In the genomic region with DNA sequence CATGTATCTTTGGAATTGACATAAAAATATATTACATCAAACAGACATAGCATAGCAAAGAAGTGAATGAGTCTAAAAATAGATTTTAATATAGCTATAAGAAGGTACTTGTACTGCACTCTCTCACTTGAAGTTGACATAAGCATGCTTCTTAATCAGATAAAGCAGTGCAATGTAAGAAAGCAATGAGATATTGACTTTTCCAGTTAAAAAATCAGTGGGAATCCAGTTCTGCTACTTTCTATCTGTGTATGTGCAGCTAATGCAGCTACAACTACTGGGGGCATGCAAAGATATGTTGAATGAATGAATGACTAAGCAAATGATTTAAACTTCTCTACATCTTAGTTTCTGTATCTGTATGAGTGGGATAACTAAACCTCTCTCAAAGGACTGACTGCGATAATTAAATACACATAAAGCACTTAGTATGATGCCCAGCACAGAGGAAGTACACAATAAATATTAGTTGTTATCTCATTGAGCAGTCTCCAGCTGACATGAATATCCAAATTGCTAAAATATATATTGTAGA, we compare ENCODE assay signal across 20 cellular contexts. TPM values are rescaled to one million over a fixed set of nuclear protein-coding genes. Genes with fewer than 3 reads are reported as not detected.
DNase-seq lines count a peak whose midpoint lies in the region; ATAC-seq and TF ChIP-seq lines count a peak whose summit lies in the region.
"Had no signal": no experiment of that assay in that cellular context is flagged by ENCODE, and none has a peak within 500 bp of the region (broad histone marks: within the 10 kb centered on the region; RNA-seq: fewer than 3 reads in every experiment).

No MANE protein-coding gene starts in this region.

- H3K27me3 ChIP-seq in OCI-LY3 (ENCODE audit: low read depth, low read length) (no peaks in the 10 kb centered on the region), osteoblast (ENCODE audit: insufficient read depth, low read length) (no peaks in the 10 kb centered on the region), SJCRH30 (no peaks in the 10 kb centered on the region)
- H3K27me3 ChIP-seq: right atrium auricular region had no signal

- H3K27me3 Mint-ChIP-seq in activated T-cell treated with anti-CD3 and anti-CD28 coated beads, Interleukin-2, amount 50 U/mL, for 24 hours, result no peaks in the 10 kb centered on the region
- H3K27me3 Mint-ChIP-seq: activated CD4-positive, alpha-beta T cell treated with anti-CD3 and anti-CD28 coated beads, Interleukin-2, amount 10 ng/mL, durations not matched to agents 7 days and 5 days had no signal

- H4K20me1 ChIP-seq in OCI-LY3 (ENCODE audit: insufficient read depth, low read length) (no peaks in the 10 kb centered on the region), osteoblast (ENCODE audit: insufficient read depth, low read length) (peaks cover 5% of the 10 kb centered on the region)

- peak overlapping the region; percentile 4 for H3K27ac Mint-ChIP-seq in activated T-cell treated with anti-CD3 and anti-CD28 coated beads, Interleukin-2, amount 50 U/mL, for 24 hours
- H3K27ac Mint-ChIP-seq: activated CD4-positive, alpha-beta T cell treated with anti-CD3 and anti-CD28 coated beads, Interleukin-2, amount 10 ng/mL, durations not matched to agents 7 days and 5 days had no signal

- no peaks in the 10 kb centered on the region for H3K9me3 ChIP-seq in OCI-LY3 (ENCODE audit: insufficient read depth, low read length)
- no peaks in the 10 kb centered on the region for H3K9me3 ChIP-seq in osteoblast (ENCODE audit: low read depth, low read length)
- H3K9me3 ChIP-seq in SJCRH30 (replicated peaks), result no peaks in the 10 kb centered on the region
- H3K9me3 ChIP-seq: right atrium auricular region had no signal

- H3K36me3 Mint-ChIP-seq in activated T-cell treated with anti-CD3 and anti-CD28 coated beads, Interleukin-2, amount 50 U/mL, for 24 hours (ENCODE audit: low read depth), result peaks cover 75% of the 10 kb centered on the region

- H3K27ac ChIP-seq in OCI-LY3 (ENCODE audit: low read length), result peak overlapping the region; percentile 33; the same call in 1 of the 2 replicates
- no peak overlapping the region for H3K27ac ChIP-seq in osteoblast (ENCODE audit: low read depth, low read length)
- no peak overlapping the region for H3K27ac ChIP-seq in SJCRH30
- H3K27ac ChIP-seq: right atrium auricular region had no signal

- H3K79me2 ChIP-seq in OCI-LY3 (ENCODE audit: low read length), result no peaks in the 10 kb centered on the region; the same call in 1 of the 2 replicates
- H3K79me2 ChIP-seq in osteoblast (ENCODE audit: insufficient read depth, low read length), result peaks cover 17% of the 10 kb centered on the region

- no peaks in the 10 kb centered on the region for H3K9me3 Mint-ChIP-seq in activated T-cell treated with anti-CD3 and anti-CD28 coated beads, Interleukin-2, amount 50 U/mL, for 24 hours
- H3K9me3 Mint-ChIP-seq: activated CD4-positive, alpha-beta T cell treated with anti-CD3 and anti-CD28 coated beads, Interleukin-2, amount 10 ng/mL, durations not matched to agents 7 days and 5 days had no signal

- H3K4me3 ChIP-seq in OCI-LY3 (ENCODE audit: low read length) (no peak overlapping the region), osteoblast (ENCODE audit: insufficient read depth, low read length) (no peak overlapping the region), SJCRH30 (no peak overlapping the region)
- H3K4me3 ChIP-seq: right atrium auricular region had no signal

- no peak overlapping the region for H3K4me3 Mint-ChIP-seq in activated T-cell treated with anti-CD3 and anti-CD28 coated beads, Interleukin-2, amount 50 U/mL, for 24 hours
- H3K4me3 Mint-ChIP-seq: activated CD4-positive, alpha-beta T cell treated with anti-CD3 and anti-CD28 coated beads, Interleukin-2, amount 10 ng/mL, durations not matched to agents 7 days and 5 days had no signal

- peak overlapping the region; percentile 18 for H3K4me2 ChIP-seq in OCI-LY3 (ENCODE audit: low read length)
- H3K4me2 ChIP-seq in osteoblast (ENCODE audit: insufficient read depth, low read length), result no peak overlapping the region

- H3K9ac ChIP-seq in OCI-LY3 (ENCODE audit: low read length), result no peak overlapping the region

- H3K4me1 ChIP-seq in OCI-LY3 (ENCODE audit: low read length), result peaks cover 20% of the 10 kb centered on the region
- H3K4me1 ChIP-seq in osteoblast (ENCODE audit: insufficient read depth, low read length), result no peaks in the 10 kb centered on the region
- no peaks in the 10 kb centered on the region for H3K4me1 ChIP-seq in SJCRH30
- H3K4me1 ChIP-seq: right atrium auricular region had no signal

- TF ChIP-seq CTCF in OCI-LY3 (IDR thresholded peaks at IDR 0.05; ENCODE audit: low read depth, low read length) (no peak), osteoblast (IDR thresholded peaks at IDR 0.05; ENCODE audit: extremely low read depth, low read depth, low read length) (no peak)

- peak; percentile 52 for ATAC-seq in GM21529 (IDR thresholded peaks at IDR 0.05; ENCODE audit: unreplicated experiment)
- ATAC-seq in GM21515 (IDR thresholded peaks at IDR 0.05; ENCODE audit: unreplicated experiment), result no peak
- no peak for ATAC-seq in GM18511 (IDR thresholded peaks at IDR 0.05; ENCODE audit: unreplicated experiment)

- peaks cover 28% of the 10 kb centered on the region for H3K36me3 ChIP-seq in OCI-LY3 (replicated peaks; ENCODE audit: low read depth, low read length)
- H3K36me3 ChIP-seq in osteoblast (ENCODE audit: insufficient read depth, low read length), result peaks cover 46% of the 10 kb centered on the region
- H3K36me3 ChIP-seq in SJCRH30, result 0 out of 2 replicates have a peak, but pooled peaks cover 2% of the 10 kb centered on the region

- no peak overlapping the region for H2AFZ ChIP-seq in OCI-LY3 (ENCODE audit: low read depth, low read length)
- no peak overlapping the region for H2AFZ ChIP-seq in osteoblast (ENCODE audit: low read length)

- peaks cover 27% of the 10 kb centered on the region for H3K4me1 Mint-ChIP-seq in activated T-cell treated with anti-CD3 and anti-CD28 coated beads, Interleukin-2, amount 50 U/mL, for 24 hours (ENCODE audit: low read depth)

- DNase-seq in activated T-cell treated with anti-CD3 and anti-CD28 coated beads, Interleukin-2, amount 50 U/mL, for 24 hours, result no peak
- DNase-seq in activated T-cell treated with anti-CD3 and anti-CD28 coated beads for 4 hours, result no peak
- DNase-seq in osteoblast (ENCODE audit: insufficient read length, low spot score, missing footprints), result peak; percentile 39
- DNase-seq in SJCRH30, result no peak
- DNase-seq: activated CD4-positive, alpha-beta T cell treated with anti-CD3 and anti-CD28 coated beads, Interleukin-2, amount 10 ng/mL, durations not matched to agents 7 days and 5 days; activated CD8-positive, alpha-beta memory T cell treated with anti-CD3 and anti-CD28 coated beads, Interleukin-2, amount 50 U/mL, for 4 hours; activated gamma-delta T cell treated with Interleukin-2 at 50 U/mL for 16 hours; amygdala; C1 segment of cervical spinal cord; dermis blood vessel endothelial cell; NCI-H1436; NCI-H524 treated with DMSO at 0.1 percent for 48 hours; occipital lobe; stimulated activated CD4-positive, alpha-beta T cell treated with anti-CD3 and anti-CD28 coated beads, Interleukin-12 subunit alpha, Interleukin-12 subunit beta, amount 100 ng/mL, for 4 hours; SW 1271 had no signal

RNA-seq across cellular contexts. Expression of gene WASHC3, which starts 10.3 kb away (rescaled TPM):
- total RNA-seq in osteoblast, result 113 and 136 TPM in 2 replicates
- total RNA-seq in SJCRH30 (2014; rRNA removed; shearing (Covaris generic)), result 33.7 and 38.4 TPM in 2 replicates
